Comparison of ENCODE assay signal across 14 cellular contexts in the genomic region with DNA sequence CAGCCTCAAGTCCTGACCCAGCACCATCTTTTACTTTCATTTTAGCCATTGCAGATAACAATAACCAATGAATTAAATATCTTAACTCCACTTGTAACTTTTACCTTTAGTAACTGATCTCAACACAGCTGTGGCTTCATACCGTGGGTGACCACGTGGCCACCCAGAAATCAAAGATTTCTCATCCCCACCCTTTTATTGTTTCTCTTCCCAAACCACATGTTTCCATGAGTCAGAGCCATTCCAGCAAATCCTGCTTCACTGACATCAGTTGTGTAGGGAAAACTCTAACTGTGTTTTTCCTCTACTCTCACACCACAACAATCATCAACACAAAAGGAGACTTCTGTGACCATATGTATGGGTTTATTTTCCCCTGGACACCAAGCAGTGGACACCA. TPM values are rescaled to one million over a fixed set of nuclear protein-coding genes. Genes with fewer than 3 reads are reported as not detected.
DNase-seq lines count a peak whose midpoint lies in the region; ATAC-seq and TF ChIP-seq lines count a peak whose summit lies in the region.
"Had no signal": no experiment of that assay in that cellular context is flagged by ENCODE, and none has a peak within 500 bp of the region (broad histone marks: within the 10 kb centered on the region; RNA-seq: fewer than 3 reads in every experiment).

No MANE protein-coding gene starts in this region.

- POLR2A ChIA-PET in BJ (lab: Charles Lee), result no interaction called here
- POLR2A ChIA-PET in CD8-positive, alpha-beta memory T cell (lab: Charles Lee), result no interaction called here

- H3K36me3 Mint-ChIP-seq in CD8-positive, alpha-beta memory T cell, result no peaks in the 10 kb centered on the region
- H3K36me3 Mint-ChIP-seq: activated CD4-positive, alpha-beta memory T cell treated with anti-CD3 and anti-CD28 coated beads for 36 hours; CD8-positive, alpha-beta T cell had no signal

- H3K4me1 ChIP-seq in CD8-positive, alpha-beta memory T cell (ENCODE audit: insufficient read depth, low read length), result no peaks in the 10 kb centered on the region
- H3K4me1 ChIP-seq: pancreas had no signal

- no peak for TF ChIP-seq CTCF in BJ (IDR thresholded peaks at IDR 0.05; ENCODE audit: insufficient read depth, low read depth, low read length)
- no peak for TF ChIP-seq CTCF in choroid plexus epithelial cell (conservative IDR thresholded peaks at IDR 0.05; ENCODE audit: low read depth, low read length)

- no peak overlapping the region for H3K4me3 ChIP-seq in BJ (ENCODE audit: low read depth, low read length)
- no peak overlapping the region for H3K4me3 ChIP-seq in choroid plexus epithelial cell (ENCODE audit: low read depth, low read length)
- H3K4me3 ChIP-seq in CD8-positive, alpha-beta memory T cell (ENCODE audit: low read length), result no peak overlapping the region
- H3K4me3 ChIP-seq: pancreas had no signal

- H3K27ac Mint-ChIP-seq in CD8-positive, alpha-beta memory T cell, result peak overlapping the region in 3 of 8 donors; percentile 8 to 73 (median 26)
- H3K27ac Mint-ChIP-seq: activated CD4-positive, alpha-beta memory T cell treated with anti-CD3 and anti-CD28 coated beads for 36 hours; CD8-positive, alpha-beta T cell had no signal

- peaks cover 0 to 8% (median 5%) of the 10 kb centered on the region in 3 donors for H3K4me1 Mint-ChIP-seq in CD8-positive, alpha-beta memory T cell

- H3K36me3 ChIP-seq in BJ (ENCODE audit: control insufficient read depth, insufficient read depth, low read length), result no peaks in the 10 kb centered on the region
- H3K36me3 ChIP-seq in CD8-positive, alpha-beta memory T cell (ENCODE audit: insufficient read depth, low read length), result no peaks in the 10 kb centered on the region
- H3K36me3 ChIP-seq: pancreas had no signal

- CTCF ChIA-PET in BJ (lab: Yijun Ruan, JAX), result interaction anchor here (1.4 to 9.3 kb wide), 3 partner anchors 18 to 421 kb away, joined by 3 to 172 read pairs (median 4); no protein-coding TSS in a partner anchor
- CTCF ChIA-PET in CD8-positive, alpha-beta memory T cell (lab: Charles Lee), result interaction anchor here (1.8 kb wide), 1 partner anchor 412 kb away, joined by 8 read pairs; no protein-coding TSS in a partner anchor

- H3K27ac ChIP-seq in CD8-positive, alpha-beta memory T cell (ENCODE audit: low read depth, low read length), result no peak overlapping the region
- H3K27ac ChIP-seq: pancreas had no signal

- H3K9me3 ChIP-seq in CD8-positive, alpha-beta memory T cell (ENCODE audit: low read length), result no peaks in the 10 kb centered on the region
- H3K9me3 ChIP-seq: pancreas had no signal

- H3K27me3 ChIP-seq in BJ (ENCODE audit: control insufficient read depth, insufficient read depth, low read length), result no peaks in the 10 kb centered on the region
- H3K27me3 ChIP-seq in CD8-positive, alpha-beta memory T cell (ENCODE audit: insufficient read depth, low read length, poor library complexity, severe bottlenecking), result no peaks in the 10 kb centered on the region
- H3K27me3 ChIP-seq: pancreas had no signal

- no peaks in the 10 kb centered on the region for H3K9me3 Mint-ChIP-seq in CD8-positive, alpha-beta memory T cell
- H3K9me3 Mint-ChIP-seq: activated CD4-positive, alpha-beta memory T cell treated with anti-CD3 and anti-CD28 coated beads for 36 hours; CD8-positive, alpha-beta T cell had no signal

- no peaks in the 10 kb centered on the region for H3K27me3 Mint-ChIP-seq in CD8-positive, alpha-beta memory T cell
- H3K27me3 Mint-ChIP-seq: activated CD4-positive, alpha-beta memory T cell treated with anti-CD3 and anti-CD28 coated beads for 36 hours had no signal

- no peak overlapping the region for H3K4me3 Mint-ChIP-seq in CD8-positive, alpha-beta memory T cell
- H3K4me3 Mint-ChIP-seq: activated CD4-positive, alpha-beta memory T cell treated with anti-CD3 and anti-CD28 coated beads for 36 hours; CD8-positive, alpha-beta T cell had no signal

- no peak for ATAC-seq in HG02759 (IDR thresholded peaks at IDR 0.05; ENCODE audit: unreplicated experiment)
- ATAC-seq: CD8-positive, alpha-beta T cell; pancreas had no signal

- DNase-seq in BJ (ENCODE audit: low read depth) (peak; percentile 53), LHCN-M2 (ENCODE audit: low read depth) (peak; percentile 76), choroid plexus epithelial cell (ENCODE audit: low read depth) (peak; percentile 36), mesenteric fat pad (ENCODE audit: low spot score) (peak; percentile 47), NCI-H748 (lab: John Stamatoyannopoulos, UW; ENCODE audit: unreplicated experiment) (no peak)
- no peak for DNase-seq in CD8-positive, alpha-beta memory T cell
- DNase-seq in central memory CD4-positive, alpha-beta T cell, result no peak
- DNase-seq: activated CD4-positive, alpha-beta memory T cell treated with anti-CD3 and anti-CD28 coated beads for 36 hours; CD8-positive, alpha-beta T cell; NCI-H69; pancreas; stimulated activated CD4-positive, alpha-beta T cell treated with anti-CD3 and anti-CD28 coated beads, Interleukin-4, amount 100 ng/mL, for 24 hours had no signal

RNA-seq across cellular contexts. Expression of a gene that starts 25.1 kb away (rescaled TPM):
- not detected in 2 replicates for polyA plus RNA-seq in BJ (2011; rRNA removed)
- not detected in 2 replicates for polyA minus RNA-seq in BJ (2011; rRNA and poly(A)+ RNA removed)
- total RNA-seq in LHCN-M2 (2014; rRNA removed) (not detected in 2 replicates), mesenteric fat pad (not detected)
- not detected for polyA plus RNA-seq in LHCN-M2 (2012)
- total RNA-seq in CD8-positive, alpha-beta memory T cell, result not detected
- not detected for polyA plus RNA-seq in CD8-positive, alpha-beta memory T cell
- total RNA-seq: activated CD4-positive, alpha-beta memory T cell treated with anti-CD3 and anti-CD28 coated beads for 36 hours; pancreas had no signal
- polyA plus RNA-seq: esophagus, pancreas had no signal

RNA-seq across cellular contexts. Expression of a gene that starts 38.2 kb away (rescaled TPM):
- polyA plus RNA-seq in BJ (2011; rRNA removed), result 8.2 and 8.3 TPM in 2 replicates
- polyA minus RNA-seq in BJ (2011; rRNA and poly(A)+ RNA removed), result 12.6 and 18.3 TPM in 2 replicates
- total RNA-seq in LHCN-M2 (2014; rRNA removed), result 2.6 and 3.2 TPM in 2 replicates
- polyA plus RNA-seq in LHCN-M2 (2012), result 0.78 TPM
- total RNA-seq in mesenteric fat pad, result 158 TPM
- 10 to 100 TPM; 28.8 to 29.9 TPM for total RNA-seq in CD8-positive, alpha-beta memory T cell
- 78.5 TPM for polyA plus RNA-seq in CD8-positive, alpha-beta memory T cell

Comparison
In these comparisons a context has a peak if more than half of its experiments do, and no peak if none do; other contexts are left out.
1. DNase-seq: peak in BJ (single experiment), LHCN-M2 (single experiment), choroid plexus epithelial cell (single experiment) and mesenteric fat pad (single experiment); none in NCI-H748 (single experiment), CD8-positive, alpha-beta memory T cell (0 of 5) and central memory CD4-positive, alpha-beta T cell (single experiment).